In the genomic region with DNA sequence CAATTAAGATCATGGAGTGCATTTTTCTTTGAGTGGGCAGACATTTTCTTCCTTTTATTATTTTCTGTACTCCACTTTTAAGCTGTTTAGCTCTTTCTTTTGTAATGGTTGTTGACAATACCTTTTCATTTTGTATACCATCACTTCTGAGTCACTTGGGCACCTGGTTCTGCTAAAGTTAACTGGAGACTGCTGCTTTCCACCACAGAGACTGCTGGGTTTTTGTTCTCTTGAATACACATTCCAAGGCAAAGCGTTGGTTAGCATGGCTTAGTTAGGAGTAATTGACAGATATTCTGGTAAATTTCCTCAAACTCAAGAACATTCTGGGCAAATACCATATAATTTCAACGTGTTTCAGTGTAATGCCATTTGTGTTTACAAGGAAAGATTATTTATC, we compare ENCODE assay signal across 26 cellular contexts.
DNase-seq lines count a peak whose midpoint lies in the region; ATAC-seq and TF ChIP-seq lines count a peak whose summit lies in the region.
"Had no signal": no experiment of that assay in that cellular context is flagged by ENCODE, and none has a peak within 500 bp of the region (broad histone marks: within the 10 kb centered on the region; RNA-seq: fewer than 3 reads in every experiment).

No MANE protein-coding gene starts in this region.

- peaks cover 23% of the 10 kb centered on the region for H3K9me3 Mint-ChIP-seq in WTC11
- peaks cover 7% of the 10 kb centered on the region for H3K9me3 Mint-ChIP-seq in activated naive CD8-positive, alpha-beta T cell treated with anti-CD3 and anti-CD28 coated beads for 36 hours

- H3K4me3 Mint-ChIP-seq in WTC11 = no peak overlapping the region
- no peak overlapping the region for H3K4me3 Mint-ChIP-seq in activated naive CD8-positive, alpha-beta T cell treated with anti-CD3 and anti-CD28 coated beads for 36 hours
- H3K4me3 Mint-ChIP-seq: CD8-positive, alpha-beta memory T cell; HFFc6; IgD-negative memory B cell had no signal

- peaks cover 23% of the 10 kb centered on the region for H3K4me1 Mint-ChIP-seq in WTC11
- no peaks in the 10 kb centered on the region for H3K4me1 Mint-ChIP-seq in activated naive CD8-positive, alpha-beta T cell treated with anti-CD3 and anti-CD28 coated beads for 36 hours
- H3K4me1 Mint-ChIP-seq: CD8-positive, alpha-beta memory T cell; IgD-negative memory B cell had no signal

- H3K4me3 ChIP-seq in HUES48 (ENCODE audit: low read depth, low read length) (no peak overlapping the region), iPS DF 6.9 (ENCODE audit: low read length) (no peak overlapping the region)
- H3K4me3 ChIP-seq: HAP-1, PC-9, SJCRH30 had no signal

- H3K36me3 ChIP-seq in HUES48 (ENCODE audit: control insufficient read depth, insufficient read depth, low read length) (no peaks in the 10 kb centered on the region), iPS DF 6.9 (ENCODE audit: control insufficient read depth, insufficient read depth, low read length) (no peaks in the 10 kb centered on the region)
- H3K36me3 ChIP-seq: HAP-1, SJCRH30 had no signal

- peak overlapping the region; percentile 63 for H3K27ac Mint-ChIP-seq in WTC11
- no peak overlapping the region for H3K27ac Mint-ChIP-seq in activated naive CD8-positive, alpha-beta T cell treated with anti-CD3 and anti-CD28 coated beads for 36 hours
- H3K27ac Mint-ChIP-seq: CD8-positive, alpha-beta memory T cell; HFFc6; IgD-negative memory B cell had no signal

- H3K4me1 ChIP-seq in HUES48 (ENCODE audit: control insufficient read depth, insufficient read depth, low read length) (peaks cover 11% of the 10 kb centered on the region), iPS DF 6.9 (ENCODE audit: control insufficient read depth, insufficient read depth, low read length) (no peaks in the 10 kb centered on the region)
- H3K4me1 ChIP-seq: HAP-1 had no signal

- POLR2A ChIA-PET in WTC11 (lab: Charles Lee) = no interaction called here

- no peaks in the 10 kb centered on the region for H3K27me3 Mint-ChIP-seq in WTC11 (ENCODE audit: low read depth)
- H3K27me3 Mint-ChIP-seq in activated naive CD8-positive, alpha-beta T cell treated with anti-CD3 and anti-CD28 coated beads for 36 hours = peaks cover 20% of the 10 kb centered on the region
- H3K27me3 Mint-ChIP-seq: IgD-negative memory B cell had no signal

- no peak for TF ChIP-seq CTCF in WTC11 (IDR thresholded peaks at IDR 0.05)
- TF ChIP-seq CTCF in GM10266 (IDR thresholded peaks at IDR 0.05; ENCODE audit: control insufficient read depth, insufficient read depth, low read depth, missing control alignments) = no peak

- no peaks in the 10 kb centered on the region for H3K9me3 ChIP-seq in HUES48 (ENCODE audit: control insufficient read depth, insufficient read depth, low read length)
- H3K9me3 ChIP-seq in iPS DF 6.9 (ENCODE audit: control insufficient read depth, insufficient read depth, low read length) = no peaks in the 10 kb centered on the region
- H3K9me3 ChIP-seq: HAP-1, SJCRH30 had no signal

- CTCF ChIA-PET in WTC11 (lab: Charles Lee) = interaction anchor here (1.2 kb wide), 1 partner anchor 310 kb away, joined by 3 read pairs; no protein-coding TSS in a partner anchor

- H3K9ac ChIP-seq in HUES48 (ENCODE audit: low read depth, low read length) = no peak overlapping the region
- H3K9ac ChIP-seq: KMS-11 had no signal

- peak overlapping the region; percentile 61 for H3K27ac ChIP-seq in HUES48 (ENCODE audit: low read depth, low read length)
- no peak overlapping the region for H3K27ac ChIP-seq in iPS DF 6.9 (ENCODE audit: low read length)
- H3K27ac ChIP-seq: C4-2B, KMS-11, PC-9, SJCRH30 had no signal

- no peaks in the 10 kb centered on the region for H3K27me3 ChIP-seq in HUES48 (ENCODE audit: control insufficient read depth, insufficient read depth, low read length)
- no peaks in the 10 kb centered on the region for H3K27me3 ChIP-seq in iPS DF 6.9 (ENCODE audit: control insufficient read depth, insufficient read depth, low read length)
- H3K27me3 ChIP-seq: SJCRH30 had no signal

- DNase-seq in WTC11 (ENCODE audit: low spot score) (no peak), iPS DF 6.9 (ENCODE audit: low read depth, low spot score) (peak; percentile 5), GM10266 (ENCODE audit: extremely low spot score) (no peak)
- no peak for DNase-seq in activated naive CD8-positive, alpha-beta T cell treated with anti-CD3 and anti-CD28 coated beads for 36 hours
- DNase-seq: CD8-positive, alpha-beta memory T cell; DMS 273 treated with DMSO at 0.1 percent for 48 hours; DMS79; EL; GDM1; HFFc6; MM.1S; NCI-H2029 treated with DMSO at 0.1 percent for 48 hours; NCI-H2171; NCI-H446; NCI-H524 treated with DMSO at 0.1 percent for 48 hours; NCI-H774; PC-9; SJCRH30 had no signal

- peaks cover 24% of the 10 kb centered on the region for H3K36me3 Mint-ChIP-seq in WTC11
- no peaks in the 10 kb centered on the region for H3K36me3 Mint-ChIP-seq in activated naive CD8-positive, alpha-beta T cell treated with anti-CD3 and anti-CD28 coated beads for 36 hours
- H3K36me3 Mint-ChIP-seq: CD8-positive, alpha-beta memory T cell; IgD-negative memory B cell had no signal

- no CpG with 5 or more reads among the region's 2 CpGs for WGBS in iPS DF 6.9 (ENCODE audit: insufficient coverage, insufficient read length)

- ATAC-seq in WTC11 = peak; percentile 95
- ATAC-seq in GM19463 (IDR thresholded peaks at IDR 0.05; ENCODE audit: unreplicated experiment) = no peak
- ATAC-seq in HG02884 (IDR thresholded peaks at IDR 0.05; ENCODE audit: unreplicated experiment) = no peak
- ATAC-seq: Right ventricle myocardium inferior had no signal

TF ChIP-seq in WTC11, 78 proteins besides CTCF, POLR2A, EP300 and RAD21:
- TF ChIP-seq, protein P1, sequence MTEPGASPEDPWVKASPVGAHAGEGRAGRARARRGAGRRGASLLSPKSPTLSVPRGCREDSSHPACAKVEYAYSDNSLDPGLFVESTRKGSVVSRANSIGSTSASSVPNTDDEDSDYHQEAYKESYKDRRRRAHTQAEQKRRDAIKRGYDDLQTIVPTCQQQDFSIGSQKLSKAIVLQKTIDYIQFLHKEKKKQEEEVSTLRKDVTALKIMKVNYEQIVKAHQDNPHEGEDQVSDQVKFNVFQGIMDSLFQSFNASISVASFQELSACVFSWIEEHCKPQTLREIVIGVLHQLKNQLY (CRISPR knock-in tag; IDR thresholded peaks at IDR 0.05) = no peak
- TF ChIP-seq, protein P2, sequence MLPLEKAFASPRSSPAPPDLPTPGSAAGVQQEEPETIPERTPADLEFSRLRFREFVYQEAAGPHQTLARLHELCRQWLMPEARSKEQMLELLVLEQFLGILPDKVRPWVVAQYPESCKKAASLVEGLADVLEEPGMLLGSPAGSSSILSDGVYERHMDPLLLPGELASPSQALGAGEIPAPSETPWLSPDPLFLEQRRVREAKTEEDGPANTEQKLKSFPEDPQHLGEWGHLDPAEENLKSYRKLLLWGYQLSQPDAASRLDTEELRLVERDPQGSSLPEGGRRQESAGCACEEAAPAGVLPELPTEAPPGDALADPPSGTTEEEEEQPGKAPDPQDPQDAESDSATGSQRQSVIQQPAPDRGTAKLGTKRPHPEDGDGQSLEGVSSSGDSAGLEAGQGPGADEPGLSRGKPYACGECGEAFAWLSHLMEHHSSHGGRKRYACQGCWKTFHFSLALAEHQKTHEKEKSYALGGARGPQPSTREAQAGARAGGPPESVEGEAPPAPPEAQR (CRISPR knock-in tag; IDR thresholded peaks at IDR 0.05) = no peak
- TF ChIP-seq CREM (CRISPR knock-in tag; IDR thresholded peaks at IDR 0.05) (no peak), SMAD4 (CRISPR knock-in tag; IDR thresholded peaks at IDR 0.05) (no peak), SP1 (CRISPR knock-in tag; conservative IDR thresholded peaks at IDR 0.05) (no peak), ZNF423 (CRISPR knock-in tag; IDR thresholded peaks at IDR 0.05) (no peak), GABPB1 (CRISPR knock-in tag; IDR thresholded peaks at IDR 0.05) (no peak), NFE2L1 (CRISPR knock-in tag; IDR thresholded peaks at IDR 0.05) (no peak), ZBTB21 (CRISPR knock-in tag; IDR thresholded peaks at IDR 0.05; ENCODE audit: borderline replicate concordance) (no peak), MYBL2 (CRISPR knock-in tag; IDR thresholded peaks at IDR 0.05) (no peak)
- TF ChIP-seq, protein P3, sequence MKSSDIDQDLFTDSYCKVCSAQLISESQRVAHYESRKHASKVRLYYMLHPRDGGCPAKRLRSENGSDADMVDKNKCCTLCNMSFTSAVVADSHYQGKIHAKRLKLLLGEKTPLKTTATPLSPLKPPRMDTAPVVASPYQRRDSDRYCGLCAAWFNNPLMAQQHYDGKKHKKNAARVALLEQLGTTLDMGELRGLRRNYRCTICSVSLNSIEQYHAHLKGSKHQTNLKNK (CRISPR knock-in tag; IDR thresholded peaks at IDR 0.05) = no peak
